In genomic region chr5:73303139-73304079, GRCh38 we compare ENCODE assay signal across 1 cellular context.
TF ChIP-seq lines count a peak whose summit lies in the region.

No MANE protein-coding gene starts in this region.

TF ChIP-seq in SK-N-SH, 30 proteins besides CTCF, POLR2A, EP300 and RAD21 (continued from another document):
- TF ChIP-seq FOXM1 (IDR thresholded peaks at IDR 0.05; ENCODE audit: low read depth) (no peak), NFIC (IDR thresholded peaks at IDR 0.05; ENCODE audit: borderline replicate concordance) (no peak)
